19 cellular contexts compared by ENCODE assay signal in the genomic region with DNA sequence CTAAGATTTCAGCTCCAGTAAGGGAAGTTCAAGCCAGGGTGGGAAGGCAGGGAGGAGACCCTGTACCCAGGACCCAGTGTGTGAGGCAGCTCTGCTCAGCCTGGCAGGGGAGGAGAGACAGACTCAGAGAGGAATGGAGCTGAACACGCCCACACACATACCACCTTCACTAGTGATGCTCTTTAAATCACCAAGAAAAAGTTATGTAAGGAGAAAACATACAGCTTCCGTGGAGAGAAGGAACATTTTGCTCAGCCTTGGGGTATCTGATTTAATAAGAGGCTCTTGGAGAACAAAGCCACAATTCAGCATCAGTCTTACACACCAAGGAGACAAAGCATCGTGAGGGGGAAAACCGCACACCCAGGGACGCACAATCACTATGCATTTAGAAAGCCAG.
DNase-seq lines count a peak whose midpoint lies in the region; ATAC-seq lines count a peak whose summit lies in the region.
"Had no signal": no experiment of that assay in that cellular context is flagged by ENCODE, and none has a peak within 500 bp of the region (broad histone marks: within the 10 kb centered on the region; RNA-seq: fewer than 3 reads in every experiment).

No MANE protein-coding gene starts in this region.

- no peaks in the 10 kb centered on the region for H3K9me3 Mint-ChIP-seq in CD4-positive, CD25-positive, alpha-beta regulatory T cell
- H3K9me3 Mint-ChIP-seq in memory B cell: no peaks in the 10 kb centered on the region
- H3K9me3 Mint-ChIP-seq: activated naive CD4-positive, alpha-beta T cell treated with anti-CD3 and anti-CD28 coated beads for 36 hours had no signal

- no peaks in the 10 kb centered on the region for H3K36me3 ChIP-seq in CD4-positive, CD25-positive, alpha-beta regulatory T cell (ENCODE audit: control insufficient read depth, insufficient read depth, low read length)
- H3K36me3 ChIP-seq in HUES48 (ENCODE audit: control insufficient read depth, insufficient read depth, low read length): no peaks in the 10 kb centered on the region
- H3K36me3 ChIP-seq: brain microvascular endothelial cell, pancreas had no signal

- no peak overlapping the region for H3K4me3 ChIP-seq in CD4-positive, CD25-positive, alpha-beta regulatory T cell (ENCODE audit: low read depth, low read length)
- H3K4me3 ChIP-seq in HUES48 (ENCODE audit: low read depth, low read length): peak overlapping the region; percentile 29; the same call in 1 of the 2 replicates
- H3K4me3 ChIP-seq: pancreas, tibial artery had no signal

- peaks cover 5 to 36% (median 17%) of the 10 kb centered on the region in 4 donors for H3K4me1 Mint-ChIP-seq in CD4-positive, CD25-positive, alpha-beta regulatory T cell
- peaks cover 21% of the 10 kb centered on the region for H3K4me1 Mint-ChIP-seq in memory B cell

- no peaks in the 10 kb centered on the region for H3K36me3 Mint-ChIP-seq in CD4-positive, CD25-positive, alpha-beta regulatory T cell
- peaks cover 5% of the 10 kb centered on the region for H3K36me3 Mint-ChIP-seq in memory B cell

- no peak for ATAC-seq in CD4-positive, CD25-positive, alpha-beta regulatory T cell (ENCODE audit: low read depth in 2 of 2)
- ATAC-seq in memory B cell (ENCODE audit: low read depth) (no peak), GM21360 (IDR thresholded peaks at IDR 0.05; ENCODE audit: unreplicated experiment) (no peak), HG03135 (IDR thresholded peaks at IDR 0.05; ENCODE audit: unreplicated experiment) (no peak), left ventricle myocardium superior (no peak)
- ATAC-seq: pancreas, Right ventricle myocardium inferior had no signal

- intact Hi-C loops in left ventricle myocardium superior (cut with micrococcal nuclease): no loop called here

- DNase-seq in CD4-positive, CD25-positive, alpha-beta regulatory T cell: no peak
- DNase-seq in memory B cell (ENCODE audit: low spot score in 2 of 2) (no peak), NCI-H345 treated with DMSO at 0.1 percent for 48 hours (lab: John Stamatoyannopoulos, UW; ENCODE audit: unreplicated experiment) (no peak), left ventricle myocardium superior (no peak)
- DNase-seq: activated CD8-positive, alpha-beta memory T cell treated with anti-CD3 and anti-CD28 coated beads, Interleukin-2, amount 50 U/mL, for 48 hours; activated naive CD4-positive, alpha-beta T cell treated with anti-CD3 and anti-CD28 coated beads for 36 hours; brain microvascular endothelial cell; effector memory CD4-positive, alpha-beta T cell; NCI-H1930; stimulated activated CD4-positive, alpha-beta T cell treated with anti-CD3 and anti-CD28 coated beads, Interleukin-4, amount 100 ng/mL, for 4 hours; stimulated activated CD8-positive, alpha-beta memory T cell treated with anti-CD3 and anti-CD28 coated beads, Interleukin-4, amount 100 ng/mL, for 48 hours; tibial artery had no signal

- H3K27ac Mint-ChIP-seq in CD4-positive, CD25-positive, alpha-beta regulatory T cell: peak overlapping the region in 2 of 3 donors; percentile 52 to 87
- H3K27ac Mint-ChIP-seq in memory B cell: peak overlapping the region; percentile 38
- H3K27ac Mint-ChIP-seq: activated naive CD4-positive, alpha-beta T cell treated with anti-CD3 and anti-CD28 coated beads for 36 hours; B cell had no signal

- no peak overlapping the region for H3K27ac ChIP-seq in CD4-positive, CD25-positive, alpha-beta regulatory T cell (ENCODE audit: insufficient read depth, low read length, poor library complexity, severe bottlenecking)
- H3K27ac ChIP-seq in HUES48 (ENCODE audit: low read depth, low read length): peak overlapping the region; percentile 56
- H3K27ac ChIP-seq in cingulate gyrus (ENCODE audit: low read depth, low read length): peak overlapping the region; percentile 67
- H3K27ac ChIP-seq: brain microvascular endothelial cell, pancreas, tibial artery had no signal

- no peaks in the 10 kb centered on the region for H3K27me3 Mint-ChIP-seq in CD4-positive, CD25-positive, alpha-beta regulatory T cell
- no peaks in the 10 kb centered on the region for H3K27me3 Mint-ChIP-seq in memory B cell
- H3K27me3 Mint-ChIP-seq: B cell had no signal

- no peaks in the 10 kb centered on the region for H3K9me3 ChIP-seq in CD4-positive, CD25-positive, alpha-beta regulatory T cell (ENCODE audit: control insufficient read depth in 2 of 2, low read length in 2 of 2)
- H3K9me3 ChIP-seq in HUES48 (ENCODE audit: control insufficient read depth, insufficient read depth, low read length): no peaks in the 10 kb centered on the region
- H3K9me3 ChIP-seq: pancreas, tibial artery had no signal

- H3K4me3 Mint-ChIP-seq in CD4-positive, CD25-positive, alpha-beta regulatory T cell: no peak overlapping the region
- no peak overlapping the region for H3K4me3 Mint-ChIP-seq in memory B cell
- H3K4me3 Mint-ChIP-seq: activated naive CD4-positive, alpha-beta T cell treated with anti-CD3 and anti-CD28 coated beads for 36 hours; B cell had no signal

- H3K9ac ChIP-seq in HUES48 (ENCODE audit: low read depth, low read length): no peak overlapping the region

- H3K4me1 ChIP-seq in CD4-positive, CD25-positive, alpha-beta regulatory T cell (ENCODE audit: control insufficient read depth, insufficient read depth, low read length, poor library complexity, severe bottlenecking): no peaks in the 10 kb centered on the region
- H3K4me1 ChIP-seq in HUES48 (ENCODE audit: control insufficient read depth, insufficient read depth, low read length): peaks cover 25% of the 10 kb centered on the region

- H3K27me3 ChIP-seq in CD4-positive, CD25-positive, alpha-beta regulatory T cell (ENCODE audit: control insufficient read depth, insufficient read depth, low read length): no peaks in the 10 kb centered on the region
- peaks cover 22% of the 10 kb centered on the region for H3K27me3 ChIP-seq in HUES48 (ENCODE audit: control insufficient read depth, insufficient read depth, low read length)
- H3K27me3 ChIP-seq: pancreas, tibial artery had no signal
